ENCODE assay signal across 16 cellular contexts in the genomic region with DNA sequence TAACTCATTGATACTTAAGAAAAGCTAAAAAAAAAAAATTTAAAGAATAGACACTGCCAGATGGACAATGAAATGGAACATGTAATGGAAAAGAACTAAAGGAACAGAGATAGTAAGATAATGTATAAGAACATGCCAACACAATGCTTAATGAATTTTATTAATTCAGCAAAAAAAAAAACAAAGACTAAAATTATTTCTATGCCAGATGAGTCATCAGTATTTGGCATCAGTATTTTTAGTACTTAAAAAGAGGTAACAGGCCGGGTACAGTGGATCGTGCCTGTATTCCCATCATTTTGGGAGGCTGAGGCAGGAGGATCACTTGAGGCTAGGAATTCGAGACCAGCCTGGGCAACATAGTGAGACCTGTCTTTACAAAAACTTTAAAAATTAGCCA.
"Had no signal": no experiment of that assay in that cellular context is flagged by ENCODE, and none has a peak within 500 bp of the region (broad histone marks: within the 10 kb centered on the region; RNA-seq: fewer than 3 reads in every experiment).

No MANE protein-coding gene starts in this region.

- H3K4me1 ChIP-seq: breast epithelium, testis had no signal

- FAIRE-seq: TTC549 had no signal

- ATAC-seq: lower lobe of right lung; mucosa of descending colon; natural killer cell treated with Interleukin-12 subunit alpha and Interleukin-12 subunit beta and Interleukin-15 and Interleukin-18, amount 100 ng/mL, for 72 hours had no signal

- H3K4me3 ChIP-seq: breast epithelium, esophagus squamous epithelium, lower lobe of right lung, mucosa of descending colon, testis had no signal

- H3K36me3 ChIP-seq: breast epithelium, esophagus squamous epithelium, lower lobe of right lung had no signal

- H3K9me3 ChIP-seq: breast epithelium, esophagus squamous epithelium, lower lobe of right lung, mucosa of descending colon, testis had no signal

- DNase-seq: activated CD4-positive, alpha-beta T cell treated with anti-CD3 and anti-CD28 coated beads, Interleukin-2, amount 50 U/mL, for 1 hour; activated CD4-positive, CD25-positive, alpha-beta regulatory T cell; activated effector memory CD4-positive, alpha-beta T cell treated with anti-CD3 and anti-CD28 coated beads, Interleukin-2, amount 50 U/mL, for 16 hours; activated T-cell treated with anti-CD3 and anti-CD28 coated beads, Interleukin-2, amount 50 U/mL, for 1 hour; esophagus squamous epithelium; hippocampal formation; lower lobe of right lung; mucosa of descending colon; occipital lobe; stimulated activated CD4-positive, alpha-beta T cell treated with anti-CD3 and anti-CD28 coated beads, Interleukin-15, amount 100 ng/mL, for 24 hours; stimulated activated CD4-positive, alpha-beta T cell treated with anti-CD3 and anti-CD28 coated beads, Interleukin-4, amount 100 ng/mL, for 24 hours; T-helper 2 cell; testis had no signal

- H3K27ac ChIP-seq: breast epithelium, esophagus squamous epithelium, lower lobe of right lung, testis had no signal

- H3K27me3 ChIP-seq: breast epithelium, esophagus squamous epithelium, testis had no signal
